ENCODE assay signal across 27 cellular contexts in the genomic region with DNA sequence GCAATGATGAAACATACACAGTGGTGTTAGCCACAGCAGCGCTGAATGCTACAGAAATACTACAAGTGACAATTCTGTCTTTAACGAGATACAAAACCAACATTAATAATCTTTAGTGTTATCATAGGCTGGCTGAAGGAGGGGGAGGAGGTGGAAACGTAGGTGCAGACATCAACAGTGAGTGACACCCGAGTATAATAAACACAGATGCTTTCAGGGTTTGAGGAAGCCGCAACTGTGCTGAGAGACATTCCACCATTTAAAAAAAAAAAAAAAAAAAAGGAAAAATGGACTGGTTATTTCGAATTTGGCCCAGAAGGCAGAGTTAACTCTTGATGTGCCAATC. TPM values are rescaled to one million over a fixed set of nuclear protein-coding genes. Genes with fewer than 3 reads are reported as not detected.
"Had no signal": no experiment of that assay in that cellular context is flagged by ENCODE, and none has a peak within 500 bp of the region (broad histone marks: within the 10 kb centered on the region; RNA-seq: fewer than 3 reads in every experiment).

No MANE protein-coding gene starts in this region.

- ATAC-seq: activated T-cell treated with anti-CD3 and anti-CD28 coated beads, Interleukin-2, amount 50 U/mL, for 72 hours; PC-3; T-cell had no signal

- H3K9me3 Mint-ChIP-seq: activated B cell treated with CpG ODN at 0.5 μM for 24 hours; activated CD4-positive, alpha-beta T cell treated with anti-CD3 and anti-CD28 coated beads, Interleukin-2, amount 10 ng/mL, durations not matched to agents 24 days and 14 days; activated naive CD4-positive, alpha-beta T cell treated with anti-CD3 and anti-CD28 coated beads, Interleukin-2, amount 10 ng/mL, durations not matched to agents 7 days and 5 days; activated naive CD8-positive, alpha-beta T cell treated with anti-CD3 and anti-CD28 coated beads for 36 hours; activated T-cell treated with anti-CD3 and anti-CD28 coated beads, Interleukin-2, amount 50 U/mL, for 72 hours; activated T-helper 2 cell treated with anti-CD3 and anti-CD28 coated beads, Interferon-gamma antibody, Interleukin-2, Interleukin-4, amounts not matched to agents 10 μg/mL and 5 μg/mL and 100 μg/mL, durations not matched to agents 14 hours and 24 hours and 36 hours; T-cell had no signal

- H3K4me3 Mint-ChIP-seq: activated B cell treated with CpG ODN at 0.5 μM for 24 hours; activated CD4-positive, alpha-beta T cell treated with anti-CD3 and anti-CD28 coated beads, Interleukin-2, amount 10 ng/mL, durations not matched to agents 24 days and 14 days; activated naive CD4-positive, alpha-beta T cell treated with anti-CD3 and anti-CD28 coated beads, Interleukin-2, amount 10 ng/mL, durations not matched to agents 7 days and 5 days; activated naive CD8-positive, alpha-beta T cell treated with anti-CD3 and anti-CD28 coated beads for 36 hours; activated T-cell treated with anti-CD3 and anti-CD28 coated beads, Interleukin-2, amount 50 U/mL, for 72 hours had no signal

- H3K4me3 ChIP-seq: cardiac muscle cell, SK-N-MC had no signal

- H3K36me3 Mint-ChIP-seq: activated naive CD4-positive, alpha-beta T cell treated with anti-CD3 and anti-CD28 coated beads, Interleukin-2, amount 10 ng/mL, durations not matched to agents 7 days and 5 days; activated naive CD8-positive, alpha-beta T cell treated with anti-CD3 and anti-CD28 coated beads for 36 hours; T-cell had no signal

- H3K27me3 ChIP-seq: cardiac muscle cell had no signal

- H3K27ac ChIP-seq: brain microvascular endothelial cell, cardiac muscle cell, SK-N-MC had no signal

- H3K36me3 ChIP-seq: brain microvascular endothelial cell, cardiac muscle cell had no signal

- DNase-seq: activated B cell treated with CpG ODN at 0.5 μM for 24 hours; activated CD4-positive, alpha-beta T cell treated with anti-CD3 and anti-CD28 coated beads for 1 hour; activated CD4-positive, alpha-beta T cell treated with anti-CD3 and anti-CD28 coated beads, Interleukin-2, amount 10 ng/mL, durations not matched to agents 24 days and 14 days; activated CD4-positive, alpha-beta T cell treated with anti-CD3 and anti-CD28 coated beads, Interleukin-2, amount 50 U/mL, for 48 hours; activated gamma-delta T cell treated with Interleukin-2 at 50 U/mL for 16 hours; activated naive CD4-positive, alpha-beta T cell treated with anti-CD3 and anti-CD28 coated beads, Interleukin-2, amount 10 ng/mL, durations not matched to agents 7 days and 5 days; activated naive CD8-positive, alpha-beta T cell treated with anti-CD3 and anti-CD28 coated beads for 36 hours; activated T-cell treated with anti-CD3 and anti-CD28 coated beads for 4 hours; activated T-cell treated with anti-CD3 and anti-CD28 coated beads, Interleukin-2, amount 50 U/mL, for 72 hours; brain microvascular endothelial cell; cerebellar nuclear complex; KG1; NCI-H1092; NCI-H1694; NCI-H2029; NCI-H2107; NCI-H510A treated with DMSO at 0.1 percent for 48 hours; NCI-H69; PC-3; T-cell; T-helper 2 cell; T1000 had no signal

- H3K27ac Mint-ChIP-seq: activated B cell treated with CpG ODN at 0.5 μM for 24 hours; activated CD4-positive, alpha-beta T cell treated with anti-CD3 and anti-CD28 coated beads, Interleukin-2, amount 10 ng/mL, durations not matched to agents 24 days and 14 days; activated naive CD4-positive, alpha-beta T cell treated with anti-CD3 and anti-CD28 coated beads, Interleukin-2, amount 10 ng/mL, durations not matched to agents 7 days and 5 days; activated naive CD8-positive, alpha-beta T cell treated with anti-CD3 and anti-CD28 coated beads for 36 hours; activated T-cell treated with anti-CD3 and anti-CD28 coated beads, Interleukin-2, amount 50 U/mL, for 72 hours; activated T-helper 2 cell treated with anti-CD3 and anti-CD28 coated beads, Interferon-gamma antibody, Interleukin-2, Interleukin-4, amounts not matched to agents 10 μg/mL and 5 μg/mL and 100 μg/mL, durations not matched to agents 14 hours and 24 hours and 36 hours; T-cell had no signal

RNA-seq across cellular contexts. Expression of a gene that starts 4.3 kb away (rescaled TPM):
- total RNA-seq: activated B cell treated with CpG ODN at 0.5 μM for 24 hours; activated CD4-positive, alpha-beta T cell treated with anti-CD3 and anti-CD28 coated beads, Interleukin-2, amount 10 ng/mL, durations not matched to agents 24 days and 14 days; activated CD8-positive, alpha-beta memory T cell treated with anti-CD3 and anti-CD28 coated beads for 36 hours; activated naive CD8-positive, alpha-beta T cell treated with anti-CD3 and anti-CD28 coated beads for 36 hours; activated T-cell treated with anti-CD3 and anti-CD28 coated beads, Interleukin-2, amount 50 U/mL, for 72 hours; activated T-helper 2 cell treated with anti-CD3 and anti-CD28 coated beads, Interferon-gamma antibody, Interleukin-2, Interleukin-4, amounts not matched to agents 10 μg/mL and 5 μg/mL and 100 μg/mL, durations not matched to agents 14 hours and 24 hours and 36 hours; MCF 10A; PC-3 had no signal

RNA-seq across cellular contexts. Expression of a gene that starts 40.6 kb away (rescaled TPM):
- total RNA-seq: activated B cell treated with CpG ODN at 0.5 μM for 24 hours, MCF 10A had no signal
